16 cellular contexts compared by ENCODE assay signal in genomic region chr15:80953953-80954778, GRCh38. TPM values are rescaled to one million over a fixed set of nuclear protein-coding genes. Genes with fewer than 3 reads are reported as not detected.
A peak's percentile ranks its signal among the peaks of the same experiment; 100 is the strongest.
DNase-seq lines count a peak whose midpoint lies in the region; ATAC-seq, FAIRE-seq and TF ChIP-seq lines count a peak whose summit lies in the region.
"Had no signal": no experiment of that assay in that cellular context is flagged by ENCODE, and none has a peak within 500 bp of the region (broad histone marks: within the 10 kb centered on the region; RNA-seq: fewer than 3 reads in every experiment).

No MANE protein-coding gene starts in this region.

- TF ChIP-seq CTCF in 22Rv1 (IDR thresholded peaks at IDR 0.05) (no peak), RWPE2 (IDR thresholded peaks at IDR 0.05; ENCODE audit: poor library complexity, severe bottlenecking) (no peak), HepG2 (CRISPR knock-in tag; IDR thresholded peaks at IDR 0.05) (peak; percentile 28; the same call in 1 of the 2 replicates)

- H3K79me2 ChIP-seq in HepG2 (ENCODE audit: insufficient read depth, low read length), result no peaks in the 10 kb centered on the region

- in situ Hi-C loops in HepG2 (cut with HindIII; ENCODE audit: extremely low pct_ligation_motif_present, low pct_unique_long_range_greater_than_20kb), result loop anchor here (25.0 kb wide), 1 partner anchor 492 kb away; no protein-coding TSS in a partner anchor

- no peak for TF ChIP-seq RAD21 in HepG2 (CRISPR knock-in tag; IDR thresholded peaks at IDR 0.05)

- peak; percentile 76 for FAIRE-seq in HepG2 (lab: Jason Lieb, UNC)
- FAIRE-seq: colon, D721Med had no signal

- H3K27ac ChIP-seq in 22Rv1 (peak overlapping the region; percentile 59), RWPE2 (ENCODE audit: poor library complexity, severe bottlenecking) (peak overlapping the region; percentile 38), HepG2 (ENCODE audit: extremely low read length, insufficient read depth, low read length) (peak overlapping the region; percentile 68)
- H3K27ac ChIP-seq: transverse colon had no signal

- DNase-seq in ELF-1 (ENCODE audit: low read depth, low spot score) (peak; percentile 89), RWPE2 (ENCODE audit: low spot score) (peak; percentile 80), HepG2 (ENCODE audit: low spot score) (peak; percentile 79), HUDEP-2 (lab: John Stamatoyannopoulos, UW; ENCODE audit: unreplicated experiment in 76 of 76) (no peak), kidney tubule cell (ENCODE audit: low spot score) (no peak), NCI-H526 treated with DMSO at 0.1 percent for 48 hours (lab: John Stamatoyannopoulos, UW) (no peak), RPMI8226 (no peak)
- DNase-seq: activated CD8-positive, alpha-beta T cell treated with anti-CD3 and anti-CD28 coated beads for 36 hours; anterior cingulate cortex; erythroblast; NCI-H345; stimulated activated CD4-positive, alpha-beta T cell treated with anti-CD3 and anti-CD28 coated beads, Interleukin-4, amount 100 ng/mL, for 4 hours; transverse colon had no signal

- H2AFZ ChIP-seq in HepG2 (ENCODE audit: low read length), result no peak overlapping the region

- ATAC-seq in RWPE2 (ENCODE audit: low read depth) (peak; percentile 48), HepG2 (peak; percentile 92)
- ATAC-seq: activated CD8-positive, alpha-beta T cell treated with anti-CD3 and anti-CD28 coated beads for 36 hours had no signal

- H3K4me1 ChIP-seq in RWPE2 (ENCODE audit: insufficient read depth, poor library complexity, severe bottlenecking), result peaks cover 44% of the 10 kb centered on the region
- peaks cover 27% of the 10 kb centered on the region for H3K4me1 ChIP-seq in HepG2 (ENCODE audit: insufficient read depth, low read length)
- H3K4me1 ChIP-seq: transverse colon had no signal

- peak overlapping the region; percentile 50 for H3K4me2 ChIP-seq in HepG2 (ENCODE audit: low read depth, low read length)

- no TSS peak for BruUV-seq in HepG2 (replicated peaks; lab: Mats Ljungman, UMichigan)

- CTCF ChIA-PET in HepG2 (lab: Yijun Ruan, JAX; ENCODE audit: low intra/inter-chr PET ratio, low total read pairs), result no interaction called here

- H3K4me3 ChIP-seq in RWPE2 (ENCODE audit: severe bottlenecking) (no peak overlapping the region), HepG2 (replicated peaks in 1 of 3; ENCODE audit: insufficient read depth in 1 of 3, low read depth in 2 of 3, low read length in 3 of 3) (peak overlapping the region in 1 of 3 experiments; percentile 24; a peak in 2 of 6 replicates)
- H3K4me3 ChIP-seq: transverse colon had no signal

- H3K9me3 ChIP-seq in RWPE2 (ENCODE audit: severe bottlenecking), result no peaks in the 10 kb centered on the region
- no peaks in the 10 kb centered on the region for H3K9me3 ChIP-seq in HepG2 (ENCODE audit: low read length)
- H3K9me3 ChIP-seq: transverse colon had no signal

- H3K36me3 ChIP-seq in RWPE2 (ENCODE audit: low read depth) (peaks cover 23% of the 10 kb centered on the region), HepG2 (replicated peaks in 1 of 2; ENCODE audit: control insufficient read depth in 1 of 2, insufficient read depth in 2 of 2, low read length in 2 of 2) (peaks cover 1 to 8% of the 10 kb centered on the region in 2 experiments; a peak in 3 of 5 replicates)

- intact Hi-C loops in HepG2 (cut with micrococcal nuclease; ENCODE audit: unreplicated experiment), result no loop called here

- H3K27me3 ChIP-seq in RWPE2 (ENCODE audit: insufficient read depth, poor library complexity, severe bottlenecking) (no peaks in the 10 kb centered on the region), HepG2 (ENCODE audit: control insufficient read depth in 1 of 2, insufficient read depth in 2 of 2, low read length in 2 of 2) (no peaks in the 10 kb centered on the region; a peak in 1 of 5 replicates)
- H3K27me3 ChIP-seq: transverse colon had no signal

- POLR2A ChIA-PET in HepG2 (lab: Yijun Ruan, JAX), result interaction anchor here (1.2 to 2.0 kb wide), 3 partner anchors 13 to 115 kb away, joined by 3 to 7 read pairs (median 3); no protein-coding TSS in a partner anchor

- TF ChIP-seq EP300 in HepG2 (IDR thresholded peaks at IDR 0.05; ENCODE audit: low read depth in 2 of 2, low read length in 2 of 2) (no peak; a peak in 1 of 4 replicates), HepG2 (CRISPR knock-in tag; IDR thresholded peaks at IDR 0.05; ENCODE audit: borderline replicate concordance) (no peak)

- H4K20me1 ChIP-seq in HepG2 (ENCODE audit: insufficient read depth, low read length), result no peaks in the 10 kb centered on the region

- no peak overlapping the region for H3K9ac ChIP-seq in HepG2 (ENCODE audit: insufficient read depth, low read depth, low read length)

- 32% methylated on average over 8 of the region's 9 CpGs for WGBS in HepG2 (ENCODE audit: low lambda C conversion rate)

- TF ChIP-seq POLR2A in HepG2 (IDR thresholded peaks at IDR 0.05; ENCODE audit: insufficient read depth in 1 of 2, low read depth in 2 of 2, low read length in 2 of 2), result no peak

TF ChIP-seq in HepG2, 621 proteins besides CTCF, POLR2A, EP300 and RAD21 (continues in another document):
- TF ChIP-seq ZNF205 (CRISPR knock-in tag; IDR thresholded peaks at IDR 0.05) (no peak), CHCHD3 (CRISPR knock-in tag; IDR thresholded peaks at IDR 0.05) (no peak), IRX3 (CRISPR knock-in tag; IDR thresholded peaks at IDR 0.05; ENCODE audit: borderline replicate concordance, low read depth) (no peak), TBL1XR1 (IDR thresholded peaks at IDR 0.05; ENCODE audit: borderline replicate concordance, low read length, partially characterized antibody) (no peak), SAP130 (CRISPR knock-in tag; IDR thresholded peaks at IDR 0.05; ENCODE audit: low read depth) (peak; percentile 36; the same call in 1 of the 2 replicates), ZNF746 (CRISPR knock-in tag; IDR thresholded peaks at IDR 0.05) (0 out of 2 replicates have a peak, but pooled peaks have one; percentile 70), ARNTL (CRISPR knock-in tag; IDR thresholded peaks at IDR 0.05) (no peak), LCORL (IDR thresholded peaks at IDR 0.05) (no peak), LCORL (CRISPR knock-in tag; IDR thresholded peaks at IDR 0.05) (peak; percentile 56; the same call in 1 of the 2 replicates)

RNA-seq across cellular contexts. Expression of gene MESD, which starts 35.5 kb away (rescaled TPM):
- total RNA-seq in HepG2 (2016; rRNA removed; fragmentation: Illumina TruSeq; extraction: Trizol), result 24.9 and 46.2 TPM in 2 replicates
- 6.0 and 7.2 TPM in 2 replicates for total RNA-seq in HepG2 (2016; cell fraction: cytosol; rRNA removed; fragmentation: Illumina TruSeq; extraction: Trizol; ENCODE audit: low read depth)
- total RNA-seq in HepG2 (2016; cell fraction: insoluble cytoplasmic fraction; rRNA removed; fragmentation: Illumina TruSeq; extraction: Trizol), result 24.0 and 45.8 TPM in 2 replicates
- 11.5 and 12.8 TPM in 2 replicates for total RNA-seq in HepG2 (2016; cell fraction: membrane; rRNA removed; fragmentation: Illumina TruSeq; extraction: Trizol)
- 41.1 and 48.6 TPM in 2 replicates for total RNA-seq in HepG2 (2016; cell fraction: nucleus; rRNA removed; fragmentation: Illumina TruSeq; extraction: Trizol)
- 15.6 and 18.0 TPM in 2 replicates for polyA plus RNA-seq in HepG2 (2011; rRNA removed)
- 13.8 and 19.5 TPM in 2 replicates for polyA plus RNA-seq in HepG2 (2011; cell fraction: cytosol; rRNA removed)
- polyA plus RNA-seq in HepG2 (2011; cell fraction: nucleus; rRNA removed), result 8.5 and 10.8 TPM in 2 replicates
- polyA plus RNA-seq in HepG2 (2012), result 29.6 and 30.4 TPM in 2 replicates
- 4.9 and 5.0 TPM in 2 replicates for polyA plus RNA-seq in HepG2 (2016; cell fraction: cytosol; fragmentation: Illumina TruSeq; extraction: Trizol; ENCODE audit: low read depth)
- 28.6 and 28.9 TPM in 2 replicates for polyA plus RNA-seq in HepG2 (2016; cell fraction: insoluble cytoplasmic fraction; fragmentation: Illumina TruSeq; extraction: Trizol; ENCODE audit: low read depth)
- polyA plus RNA-seq in HepG2 (2016; cell fraction: membrane; fragmentation: Illumina TruSeq; extraction: Trizol; ENCODE audit: low read depth), result 9.0 and 9.2 TPM in 2 replicates
- polyA plus RNA-seq in HepG2 (2016; cell fraction: nucleus; fragmentation: Illumina TruSeq; extraction: Trizol; ENCODE audit: insufficient read depth, low read depth), result 72.4 and 79.7 TPM in 2 replicates
- 9.9 and 11.1 TPM in 2 replicates for polyA minus RNA-seq in HepG2 (2011; rRNA and poly(A)+ RNA removed; ENCODE audit: low replicate concordance)
- polyA minus RNA-seq in HepG2 (2011; cell fraction: cytosol; rRNA and poly(A)+ RNA removed), result 14.4 and 18.5 TPM in 2 replicates
- polyA minus RNA-seq in HepG2 (2011; cell fraction: nucleus; rRNA and poly(A)+ RNA removed), result 20.6 and 20.8 TPM in 2 replicates

RNA-seq across cellular contexts. Expression of gene TLNRD1, which starts 46.6 kb away (rescaled TPM):
- total RNA-seq in HepG2 (2016; rRNA removed; fragmentation: Illumina TruSeq; extraction: Trizol), result 4.6 and 5.3 TPM in 2 replicates
- total RNA-seq in HepG2 (2016; cell fraction: cytosol; rRNA removed; fragmentation: Illumina TruSeq; extraction: Trizol; ENCODE audit: low read depth), result 0.81 and 0.88 TPM in 2 replicates
- total RNA-seq in HepG2 (2016; cell fraction: insoluble cytoplasmic fraction; rRNA removed; fragmentation: Illumina TruSeq; extraction: Trizol), result 3.8 and 5.0 TPM in 2 replicates
- 2.9 and 3.4 TPM in 2 replicates for total RNA-seq in HepG2 (2016; cell fraction: membrane; rRNA removed; fragmentation: Illumina TruSeq; extraction: Trizol)
- total RNA-seq in HepG2 (2016; cell fraction: nucleus; rRNA removed; fragmentation: Illumina TruSeq; extraction: Trizol), result 4.2 and 4.3 TPM in 2 replicates
- polyA plus RNA-seq in HepG2 (2011; rRNA removed), result 3.4 and 4.7 TPM in 2 replicates
- polyA plus RNA-seq in HepG2 (2011; cell fraction: cytosol; rRNA removed), result 3.7 and 6.6 TPM in 2 replicates
- 4.0 and 4.6 TPM in 2 replicates for polyA plus RNA-seq in HepG2 (2011; cell fraction: nucleus; rRNA removed)
- polyA plus RNA-seq in HepG2 (2012), result 3.5 and 4.5 TPM in 2 replicates
- polyA plus RNA-seq in HepG2 (2016; cell fraction: cytosol; fragmentation: Illumina TruSeq; extraction: Trizol; ENCODE audit: low read depth), result 0.63 and 0.80 TPM in 2 replicates
- polyA plus RNA-seq in HepG2 (2016; cell fraction: insoluble cytoplasmic fraction; fragmentation: Illumina TruSeq; extraction: Trizol; ENCODE audit: low read depth), result 6.0 and 6.7 TPM in 2 replicates
- 3.0 and 3.5 TPM in 2 replicates for polyA plus RNA-seq in HepG2 (2016; cell fraction: membrane; fragmentation: Illumina TruSeq; extraction: Trizol; ENCODE audit: low read depth)
- polyA plus RNA-seq in HepG2 (2016; cell fraction: nucleus; fragmentation: Illumina TruSeq; extraction: Trizol; ENCODE audit: insufficient read depth, low read depth), result 5.2 and 5.5 TPM in 2 replicates
- polyA minus RNA-seq in HepG2 (2011; rRNA and poly(A)+ RNA removed; ENCODE audit: low replicate concordance), result 8.0 and 12.3 TPM in 2 replicates
- 6.8 and 6.9 TPM in 2 replicates for polyA minus RNA-seq in HepG2 (2011; cell fraction: cytosol; rRNA and poly(A)+ RNA removed)
- polyA minus RNA-seq in HepG2 (2011; cell fraction: nucleus; rRNA and poly(A)+ RNA removed), result 6.1 and 7.1 TPM in 2 replicates

Comparison
In these comparisons a context has a peak if more than half of its experiments do, and no peak if none do; other contexts are left out.
1. DNase-seq: peak in ELF-1 (single experiment), RWPE2 (single experiment) and HepG2 (single experiment); none in HUDEP-2 (0 of 76), kidney tubule cell (single experiment), NCI-H526 treated with DMSO at 0.1 percent for 48 hours (single experiment) and RPMI8226 (single experiment).
2. Peak in every context shown above with its lines, with median percentiles within 50 percentile points of each other: H3K27ac ChIP-seq.